In the genomic region with DNA sequence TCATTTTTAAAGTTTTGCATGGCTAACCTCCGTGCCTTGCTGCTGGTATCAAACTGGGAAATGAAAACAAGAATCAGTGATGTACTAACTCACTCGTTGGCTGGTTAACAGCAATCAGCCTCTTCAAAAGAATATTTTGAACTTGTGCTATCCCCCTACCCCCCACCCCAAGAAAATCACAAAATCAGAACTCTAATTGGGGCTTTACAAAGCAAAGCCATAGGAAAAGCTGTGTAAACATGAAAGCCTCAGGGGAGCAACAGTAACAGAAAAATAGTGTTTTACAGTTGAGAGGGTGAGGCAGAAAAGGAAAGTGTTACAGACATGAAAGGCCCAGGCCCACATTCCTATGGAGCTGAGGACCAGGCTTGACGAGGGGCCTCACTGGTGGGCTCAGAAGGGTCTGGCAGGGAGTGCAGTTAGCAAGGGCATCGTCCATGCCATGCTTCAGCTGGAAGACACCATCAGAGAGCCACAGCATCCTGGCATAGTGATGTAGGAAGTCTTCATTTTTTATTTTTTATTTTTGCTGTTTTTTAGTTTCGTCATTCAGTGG, we compare ENCODE assay signal across 15 cellular contexts.
DNase-seq lines count a peak whose midpoint lies in the region; ATAC-seq and TF ChIP-seq lines count a peak whose summit lies in the region.
"Had no signal": no experiment of that assay in that cellular context is flagged by ENCODE, and none has a peak within 500 bp of the region (broad histone marks: within the 10 kb centered on the region; RNA-seq: fewer than 3 reads in every experiment).

No MANE protein-coding gene starts in this region.

- ATAC-seq in HG02798 (IDR thresholded peaks at IDR 0.05; ENCODE audit: poor library complexity, unreplicated experiment) = no peak
- no peak for ATAC-seq in HG02885 (IDR thresholded peaks at IDR 0.05; ENCODE audit: poor library complexity, unreplicated experiment)
- ATAC-seq: PC-3 had no signal

- peak overlapping the region; percentile 11 for H3K4me3 Mint-ChIP-seq in osteocyte (ENCODE audit: unreplicated experiment)
- H3K4me3 Mint-ChIP-seq: CD14-positive monocyte had no signal

- H3K27ac Mint-ChIP-seq in osteocyte (ENCODE audit: unreplicated experiment) = peak overlapping the region; percentile 89
- H3K27ac Mint-ChIP-seq: CD14-positive monocyte had no signal

- TF ChIP-seq CTCF in osteocyte (IDR thresholded peaks at IDR 0.05) = no peak

- H3K36me3 Mint-ChIP-seq in osteocyte (ENCODE audit: unreplicated experiment) = peaks cover 10% of the 10 kb centered on the region

- DNase-seq in NCI-H2081 (lab: John Stamatoyannopoulos, UW) (peak; percentile 32 to 74), NCI-H2081 treated with DMSO at 0.1 percent for 48 hours (lab: John Stamatoyannopoulos, UW) (no peak), NCI-H146 (lab: John Stamatoyannopoulos, UW) (peak; percentile 70), brain pericyte (ENCODE audit: low read depth, low spot score) (peak; percentile 65), osteocyte (ENCODE audit: extremely low spot score, unreplicated experiment) (no peak), MV-4-11 (lab: John Stamatoyannopoulos, UW) (no peak)
- DNase-seq: 8988T, Caco-2, H7, NCI-H187, NCI-H510A treated with DMSO at 0.1 percent for 48 hours, PC-3 had no signal

- H3K4me1 Mint-ChIP-seq in osteocyte (ENCODE audit: unreplicated experiment) = peaks cover 57% of the 10 kb centered on the region
- H3K4me1 Mint-ChIP-seq: CD14-positive monocyte had no signal

- H3K9me3 Mint-ChIP-seq in osteocyte (ENCODE audit: unreplicated experiment) = no peaks in the 10 kb centered on the region

- H3K27me3 Mint-ChIP-seq in osteocyte (ENCODE audit: unreplicated experiment) = no peaks in the 10 kb centered on the region

Comparison
In these comparisons a context has a peak if more than half of its experiments do, and no peak if none do; other contexts are left out.
1. DNase-seq: peak in NCI-H2081 (2 of 2), NCI-H146 (single experiment) and brain pericyte (single experiment); none in NCI-H2081 treated with DMSO at 0.1 percent for 48 hours (single experiment), osteocyte (single experiment) and MV-4-11 (single experiment).